Comparison of ENCODE assay signal across 8 cellular contexts in genomic region chr17:44948315-44948795, GRCh38. TPM values are rescaled to one million over a fixed set of nuclear protein-coding genes. Genes with fewer than 3 reads are reported as not detected.
DNase-seq lines count a peak whose midpoint lies in the region; ATAC-seq, FAIRE-seq and TF ChIP-seq lines count a peak whose summit lies in the region.

No MANE protein-coding gene starts in this region.

- H3K27me3 ChIP-seq in CD8-positive, alpha-beta T cell (ENCODE audit: insufficient read depth, low read length), result no peaks in the 10 kb centered on the region
- H3K27me3 ChIP-seq in OCI-LY3 (ENCODE audit: low read depth, low read length), result no peaks in the 10 kb centered on the region

- H3K4me1 Mint-ChIP-seq in CD8-positive, alpha-beta T cell (ENCODE audit: low read depth), result peaks cover 13% of the 10 kb centered on the region
- H3K4me1 Mint-ChIP-seq in endothelial cell (ENCODE audit: unreplicated experiment) (no peaks in the 10 kb centered on the region), osteocyte (ENCODE audit: unreplicated experiment) (peaks cover 23% of the 10 kb centered on the region)

- H3K9me3 Mint-ChIP-seq in CD8-positive, alpha-beta T cell, result no peaks in the 10 kb centered on the region
- H3K9me3 Mint-ChIP-seq in endothelial cell (ENCODE audit: unreplicated experiment) (no peaks in the 10 kb centered on the region), osteocyte (ENCODE audit: unreplicated experiment) (no peaks in the 10 kb centered on the region)

- peaks cover 42% of the 10 kb centered on the region for H3K79me2 ChIP-seq in OCI-LY3 (ENCODE audit: low read length)

- peak overlapping the region; percentile 93 for H3K4me3 Mint-ChIP-seq in CD8-positive, alpha-beta T cell
- peak overlapping the region; percentile 91 for H3K4me3 Mint-ChIP-seq in endothelial cell (ENCODE audit: unreplicated experiment)
- H3K4me3 Mint-ChIP-seq in osteocyte (ENCODE audit: unreplicated experiment), result peak overlapping the region; percentile 90

- ATAC-seq in CD8-positive, alpha-beta T cell, result no peak

- H3K36me3 ChIP-seq in CD8-positive, alpha-beta T cell (ENCODE audit: insufficient read depth, low read length), result no peaks in the 10 kb centered on the region
- peaks cover 19% of the 10 kb centered on the region for H3K36me3 ChIP-seq in OCI-LY3 (replicated peaks; ENCODE audit: low read depth, low read length)

- DNase-seq in CD8-positive, alpha-beta T cell, result no peak
- DNase-seq in endothelial cell (ENCODE audit: low spot score) (no peak), osteocyte (ENCODE audit: extremely low spot score, unreplicated experiment) (no peak), HuH-7 (ENCODE audit: low spot score) (no peak), GM12892 (ENCODE audit: insufficient read length) (no peak), NOMO-1 treated with DMSO at 0.1 percent for 48 hours (lab: John Stamatoyannopoulos, UW; ENCODE audit: unreplicated experiment) (no peak), SIG-M5 treated with dmso at 0.1 percent for 504 hours (lab: John Stamatoyannopoulos, UW; ENCODE audit: unreplicated experiment) (no peak)

- peaks cover 9% of the 10 kb centered on the region for H3K4me1 ChIP-seq in CD8-positive, alpha-beta T cell (ENCODE audit: insufficient read depth, low read length)
- H3K4me1 ChIP-seq in OCI-LY3 (ENCODE audit: low read length), result peaks cover 15% of the 10 kb centered on the region

- no peak for FAIRE-seq in GM12892 (lab: Jason Lieb, UNC)

- peak overlapping the region; percentile 90; the same call in 1 of the 2 replicates for H3K9ac ChIP-seq in OCI-LY3 (ENCODE audit: low read length)

- H3K27ac ChIP-seq in CD8-positive, alpha-beta T cell (ENCODE audit: low read depth, low read length), result peak overlapping the region; percentile 47
- no peak overlapping the region for H3K27ac ChIP-seq in OCI-LY3 (ENCODE audit: low read length)

- TF ChIP-seq POLR2A in GM12892 (IDR thresholded peaks at IDR 0.05; ENCODE audit: low read depth, low read length), result no peak

- H4K20me1 ChIP-seq in OCI-LY3 (ENCODE audit: insufficient read depth, low read length), result no peaks in the 10 kb centered on the region

- H3K4me2 ChIP-seq in OCI-LY3 (ENCODE audit: low read length), result peak overlapping the region; percentile 99

- H2AFZ ChIP-seq in OCI-LY3 (ENCODE audit: low read depth, low read length), result no peak overlapping the region

- TF ChIP-seq CTCF in CD8-positive, alpha-beta T cell (IDR thresholded peaks at IDR 0.05), result no peak
- no peak for TF ChIP-seq CTCF in OCI-LY3 (IDR thresholded peaks at IDR 0.05; ENCODE audit: low read depth, low read length)
- no peak for TF ChIP-seq CTCF in endothelial cell (IDR thresholded peaks at IDR 0.05; ENCODE audit: unreplicated experiment)
- TF ChIP-seq CTCF in osteocyte (IDR thresholded peaks at IDR 0.05), result no peak

- POLR2A ChIA-PET in CD8-positive, alpha-beta T cell (lab: Charles Lee), result no interaction called here

- CTCF ChIA-PET in CD8-positive, alpha-beta T cell (lab: Charles Lee), result interaction anchor here (1.2 kb wide), 1 partner anchor 39 kb away, joined by 3 read pairs; no protein-coding TSS in a partner anchor

- H3K27ac Mint-ChIP-seq in CD8-positive, alpha-beta T cell, result peak overlapping the region; percentile 93
- H3K27ac Mint-ChIP-seq in endothelial cell (ENCODE audit: unreplicated experiment) (no peak overlapping the region), osteocyte (ENCODE audit: unreplicated experiment) (peak overlapping the region; percentile 89)

- intact Hi-C loops in CD8-positive, alpha-beta T cell (cut with DNase I, micrococcal nuclease), result loop anchor here in 1 of 2 experiments (2.0 kb wide), 1 partner anchor 184 kb away; the partner anchor contains the start of gene PLCD3

- peak overlapping the region; percentile 68 for H3K4me3 ChIP-seq in CD8-positive, alpha-beta T cell (ENCODE audit: low read depth, low read length)
- peak overlapping the region; percentile 99 for H3K4me3 ChIP-seq in OCI-LY3 (ENCODE audit: low read length)

- H3K36me3 Mint-ChIP-seq in CD8-positive, alpha-beta T cell, result peaks cover 3% of the 10 kb centered on the region
- H3K36me3 Mint-ChIP-seq in endothelial cell (ENCODE audit: low read depth, unreplicated experiment), result no peaks in the 10 kb centered on the region
- H3K36me3 Mint-ChIP-seq in osteocyte (ENCODE audit: unreplicated experiment), result no peaks in the 10 kb centered on the region

- H3K27me3 Mint-ChIP-seq in CD8-positive, alpha-beta T cell (ENCODE audit: low read depth), result peaks cover 5% of the 10 kb centered on the region
- peaks cover 17% of the 10 kb centered on the region for H3K27me3 Mint-ChIP-seq in endothelial cell (ENCODE audit: unreplicated experiment)
- no peaks in the 10 kb centered on the region for H3K27me3 Mint-ChIP-seq in osteocyte (ENCODE audit: unreplicated experiment)

- no peaks in the 10 kb centered on the region for H3K9me3 ChIP-seq in CD8-positive, alpha-beta T cell (ENCODE audit: low read length)
- no peaks in the 10 kb centered on the region for H3K9me3 ChIP-seq in OCI-LY3 (ENCODE audit: insufficient read depth, low read length)

RNA-seq across cellular contexts. Expression of gene KIF18B, which starts 0.8 kb away (rescaled TPM):
- total RNA-seq in CD8-positive, alpha-beta T cell, result under 1 TPM in 1 of 2 experiments, not detected in 1; 0.11 TPM
- total RNA-seq in endothelial cell (ENCODE audit: unreplicated experiment) (7.1 TPM), osteocyte (5.6 and 6.9 TPM in 2 replicates)
- 9.7 TPM for polyA plus RNA-seq in GM12892 (2012; ENCODE audit: missing spikeins)

RNA-seq across cellular contexts. Expression of gene C1QL1, which starts 19.7 kb away (rescaled TPM):
- total RNA-seq in CD8-positive, alpha-beta T cell, result not detected
- total RNA-seq in endothelial cell (ENCODE audit: unreplicated experiment), result not detected
- total RNA-seq in osteocyte, result 1.2 and 1.4 TPM in 2 replicates
- polyA plus RNA-seq in GM12892 (2012; ENCODE audit: missing spikeins), result not detected

RNA-seq across cellular contexts. Expression of gene GFAP, which starts 33.1 kb away (rescaled TPM):
- total RNA-seq in CD8-positive, alpha-beta T cell, result not detected
- not detected for total RNA-seq in endothelial cell (ENCODE audit: unreplicated experiment)
- total RNA-seq in osteocyte, result not detected in 2 replicates
- 0.19 TPM for polyA plus RNA-seq in GM12892 (2012; ENCODE audit: missing spikeins)

RNA-seq across cellular contexts. Expression of gene EFTUD2, which starts 49.1 kb away (rescaled TPM):
- 100 to 1,000 TPM; 131 to 133 TPM for total RNA-seq in CD8-positive, alpha-beta T cell
- total RNA-seq in endothelial cell (ENCODE audit: unreplicated experiment) (154 TPM), osteocyte (95.6 and 102 TPM in 2 replicates)
- 76.9 TPM for polyA plus RNA-seq in GM12892 (2012; ENCODE audit: missing spikeins)
